ENCODE assay signal across 9 cellular contexts in genomic region chr15:80031841-80032240, GRCh38. TPM values are rescaled to one million over a fixed set of nuclear protein-coding genes. Genes with fewer than 3 reads are reported as not detected.
A peak's percentile ranks its signal among the peaks of the same experiment; 100 is the strongest.
DNase-seq lines count a peak whose midpoint lies in the region; ATAC-seq and TF ChIP-seq lines count a peak whose summit lies in the region.
"Had no signal": no experiment of that assay in that cellular context is flagged by ENCODE, and none has a peak within 500 bp of the region (broad histone marks: within the 10 kb centered on the region; RNA-seq: fewer than 3 reads in every experiment).

No MANE protein-coding gene starts in this region.

- H3K4me1 ChIP-seq in MM.1S (ENCODE audit: low read length), result peaks cover 60% of the 10 kb centered on the region
- no peaks in the 10 kb centered on the region for H3K4me1 ChIP-seq in right cardiac atrium (ENCODE audit: control insufficient read depth, insufficient read depth, low read length)

- no peak overlapping the region for H3K4me2 ChIP-seq in MM.1S (ENCODE audit: low read depth, low read length)

- 66% methylated on average over 3 of the region's 3 CpGs for WGBS in right cardiac atrium

- H3K9me3 ChIP-seq in MM.1S (replicated peaks; ENCODE audit: insufficient read depth, low read length), result no peaks in the 10 kb centered on the region
- H3K9me3 ChIP-seq in right cardiac atrium (ENCODE audit: control insufficient read depth, low read length), result no peaks in the 10 kb centered on the region
- H3K9me3 ChIP-seq: A549 had no signal

- H3K4me3 ChIP-seq in MM.1S (ENCODE audit: low read length) (no peak overlapping the region), right cardiac atrium (ENCODE audit: low read length) (no peak overlapping the region)
- H3K4me3 ChIP-seq: A549 had no signal

- H3K9me2 ChIP-seq in MM.1S (replicated peaks; ENCODE audit: insufficient read depth, low read length), result no peaks in the 10 kb centered on the region

- H3F3A ChIP-seq in MM.1S (ENCODE audit: insufficient read depth, low read length), result peaks cover 37% of the 10 kb centered on the region

- intact Hi-C loops in right cardiac atrium (cut with DNase I), result no loop called here

- H3K27ac ChIP-seq in MM.1S (ENCODE audit: low read length), result peak overlapping the region; percentile 91; the same call in 1 of the 2 replicates
- no peak overlapping the region for H3K27ac ChIP-seq in right cardiac atrium (ENCODE audit: low read length)

- no peaks in the 10 kb centered on the region for H3K79me2 ChIP-seq in MM.1S (ENCODE audit: low read length)

- no peak overlapping the region for H3K9ac ChIP-seq in MM.1S (ENCODE audit: low read length)

- H3K27me3 ChIP-seq in MM.1S (replicated peaks; ENCODE audit: insufficient read depth, low read length), result no peaks in the 10 kb centered on the region
- no peaks in the 10 kb centered on the region for H3K27me3 ChIP-seq in right cardiac atrium (ENCODE audit: control insufficient read depth, insufficient read depth)

- no peaks in the 10 kb centered on the region for H4K20me1 ChIP-seq in MM.1S (ENCODE audit: insufficient read depth, low read length)

- DNase-seq in NCI-H2227 treated with DMSO at 0.1 percent for 48 hours (lab: John Stamatoyannopoulos, UW), result peak; percentile 3
- no peak for DNase-seq in NCI-H2227 (lab: John Stamatoyannopoulos, UW; ENCODE audit: unreplicated experiment)
- peak; percentile 43 for DNase-seq in MM.1S
- DNase-seq in RPMI7951 (ENCODE audit: low read depth), result peak; percentile 15
- no peak for DNase-seq in right cardiac atrium
- DNase-seq in amygdala (lab: John Stamatoyannopoulos, UW), result no peak
- DNase-seq in C1 segment of cervical spinal cord (lab: John Stamatoyannopoulos, UW), result no peak

- no peak for TF ChIP-seq CTCF in MM.1S (IDR thresholded peaks at IDR 0.05; ENCODE audit: low read length)

- H2AFZ ChIP-seq in MM.1S (ENCODE audit: low read length), result 0 out of 2 replicates have a peak overlapping the region, but pooled peaks have one; percentile 30

- ATAC-seq in right cardiac atrium (peak; percentile 65 to 71), GM19023 (IDR thresholded peaks at IDR 0.05; ENCODE audit: unreplicated experiment) (no peak)

- no peaks in the 10 kb centered on the region for H3K36me3 ChIP-seq in MM.1S (replicated peaks; ENCODE audit: insufficient read depth, low read length)

RNA-seq across cellular contexts. Expression of gene ZFAND6, which starts 27.6 kb away (rescaled TPM):
- 175 and 202 TPM in 2 replicates for total RNA-seq in RPMI7951 (2014; rRNA removed; shearing (Covaris generic))
- total RNA-seq in right cardiac atrium, result 10 to 100 TPM; 64.4 to 72.7 (median 70.4) TPM
- polyA plus RNA-seq in right cardiac atrium, result 84.6 TPM

Comparison
In these comparisons a context has a peak if more than half of its experiments do, and no peak if none do; other contexts are left out.
1. DNase-seq: peak in NCI-H2227 treated with DMSO at 0.1 percent for 48 hours (single experiment), MM.1S (single experiment) and RPMI7951 (single experiment); none in NCI-H2227 (single experiment), right cardiac atrium (0 of 3), amygdala (0 of 56) and C1 segment of cervical spinal cord (0 of 14).